ENCODE assay signal across 8 cellular contexts in the genomic region with DNA sequence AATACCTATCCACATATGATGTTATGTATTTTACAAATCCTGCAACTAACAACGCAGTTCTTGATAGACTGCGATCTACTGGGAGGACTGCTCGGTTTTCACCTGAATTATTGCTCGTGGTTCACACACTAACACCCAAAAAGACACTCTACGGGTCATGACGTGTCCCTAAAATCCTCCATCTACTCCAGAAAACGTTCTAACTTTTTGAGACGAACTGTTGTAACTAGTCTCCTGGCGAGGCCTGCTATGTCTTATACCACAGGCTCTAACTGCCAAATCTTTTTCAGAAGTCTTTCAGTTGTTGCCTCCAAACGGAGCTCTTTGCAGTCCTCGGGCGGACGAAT.
DNase-seq lines count a peak whose midpoint lies in the region; ATAC-seq, FAIRE-seq and TF ChIP-seq lines count a peak whose summit lies in the region.

No MANE protein-coding gene starts in this region.

- no peak for FAIRE-seq in HTR-8/SVneo (lab: Jason Lieb, UNC)

- peak overlapping the region; percentile 64 for H3K4me3 ChIP-seq in fibroblast of pulmonary artery (replicated peaks; ENCODE audit: low read depth, low read length)
- H3K4me3 ChIP-seq in gastrocnemius medialis = peak overlapping the region; percentile 84 to 99 (median 90)

- H3K27ac ChIP-seq in RWPE1 (peak overlapping the region; percentile 99), gastrocnemius medialis (peak overlapping the region; percentile 98 to 100 (median 99))

- no peaks in the 10 kb centered on the region for H3K9me3 ChIP-seq in gastrocnemius medialis

- in situ Hi-C loops in gastrocnemius medialis (cut with MboI; ENCODE audit: low sequenced_read_pairs in 4 of 4) = loop anchor here in 1 of 4 donors (10.0 kb wide), 1 partner anchor 129 kb away; the partner anchor contains the start of gene TRIM13

- TF ChIP-seq CTCF in RWPE1 (conservative IDR thresholded peaks at IDR 0.05; ENCODE audit: low read depth) = no peak
- TF ChIP-seq CTCF in fibroblast of pulmonary artery (IDR thresholded peaks at IDR 0.05; ENCODE audit: low read length, missing control alignments) = no peak
- TF ChIP-seq CTCF in gastrocnemius medialis (IDR thresholded peaks at IDR 0.05 in 4 of 5, conservative IDR thresholded peaks at IDR 0.05 in 1 of 5) = no peak

- peak; percentile 3 for ATAC-seq in GM18517 (IDR thresholded peaks at IDR 0.05; ENCODE audit: unreplicated experiment)
- peak in 1 of 2 donors; percentile 0 for ATAC-seq in gastrocnemius medialis
- no peak for ATAC-seq in GM21723 (IDR thresholded peaks at IDR 0.05; ENCODE audit: unreplicated experiment)

- no peak for TF ChIP-seq POLR2A in gastrocnemius medialis (IDR thresholded peaks at IDR 0.05)

- intact Hi-C loops in gastrocnemius medialis (cut with DNase I; ENCODE audit: low total_unique reads) = loop anchor here (1.0 to 5.0 kb wide), 3 partner anchors 41 to 1329 kb away; partner anchors contain the start of genes INTS6 and SPRYD7

- no peaks in the 10 kb centered on the region for H3K36me3 ChIP-seq in gastrocnemius medialis

- DNase-seq in RWPE1 (ENCODE audit: low spot score) = no peak
- DNase-seq in fibroblast of pulmonary artery (ENCODE audit: low read depth) = no peak
- no peak for DNase-seq in gastrocnemius medialis
- no peak for DNase-seq in AG20443 (ENCODE audit: low spot score)
- no peak for DNase-seq in HTR-8/SVneo (ENCODE audit: insufficient read length, low spot score)
- no peak for DNase-seq in SIG-M5 (lab: John Stamatoyannopoulos, UW)

- H3K27me3 ChIP-seq in gastrocnemius medialis = no peaks in the 10 kb centered on the region

- H3K4me1 ChIP-seq in gastrocnemius medialis = peaks cover 48 to 50% of the 10 kb centered on the region in 2 donors

- CTCF ChIA-PET in RWPE1 (lab: Yijun Ruan, JAX) = no interaction called here

- POLR2A ChIA-PET in RWPE1 (lab: Yijun Ruan, JAX; ENCODE audit: low non-redundant PET) = interaction anchor here (0.5 to 1.6 kb wide), 3 partner anchors 12 to 406 kb away, joined by 3 to 4 read pairs (median 4); no protein-coding TSS in a partner anchor
